1 cellular context compared by ENCODE assay signal in genomic region chr12:52347016-52347415, GRCh38.
TF ChIP-seq lines count a peak whose summit lies in the region.

No MANE protein-coding gene starts in this region.

TF ChIP-seq in HepG2, 621 proteins besides CTCF, POLR2A, EP300 and RAD21:
- no peak for TF ChIP-seq ZNF790 (CRISPR knock-in tag; IDR thresholded peaks at IDR 0.05; ENCODE audit: borderline replicate concordance)
